ENCODE assay signal across 1 cellular context in the genomic region with DNA sequence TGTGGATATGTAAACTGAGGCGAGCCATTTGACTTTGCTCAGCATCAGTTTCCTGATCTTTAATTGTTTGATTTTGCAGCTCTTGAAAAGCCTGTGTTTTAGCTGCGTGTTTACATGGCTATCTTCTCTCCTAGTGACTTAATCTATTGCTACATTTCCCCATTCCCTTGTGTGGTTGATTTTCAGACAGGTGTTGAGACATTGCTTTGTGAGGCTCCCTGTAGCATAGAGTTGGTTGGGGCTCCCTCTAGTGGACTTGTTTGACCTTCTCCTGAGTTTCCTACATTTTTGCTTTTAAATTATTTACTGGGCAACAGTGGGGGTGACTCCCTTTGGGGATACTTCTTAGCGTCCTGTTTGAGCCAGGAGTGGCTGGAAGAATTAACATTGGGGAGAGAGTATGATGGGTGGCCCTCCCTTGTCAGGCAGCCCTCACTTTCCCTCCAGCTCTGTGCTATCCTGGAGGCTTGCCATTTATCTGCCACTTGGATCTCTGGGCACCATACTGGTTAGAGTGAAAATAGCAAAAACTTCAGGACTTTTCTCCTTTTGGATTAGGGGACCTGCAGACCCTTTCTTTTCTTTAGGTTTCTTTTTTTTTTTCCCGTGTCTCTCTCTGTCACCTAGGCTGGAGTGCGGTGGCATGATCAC.
A peak's percentile ranks its signal among the peaks of the same experiment; 100 is the strongest.
TF ChIP-seq lines count a peak whose summit lies in the region.

No MANE protein-coding gene starts in this region.

TF ChIP-seq in A549, 52 proteins besides CTCF, POLR2A, EP300 and RAD21:
- no peak for TF ChIP-seq HES2 (IDR thresholded peaks at IDR 0.05)
- TF ChIP-seq TP53 (CRISPR knock-in tag; IDR thresholded peaks at IDR 0.05): no peak
- peak in 1 of 2 experiments; percentile 46; a peak in 3 of 4 replicates for TF ChIP-seq CEBPB (IDR thresholded peaks at IDR 0.05)
- TF ChIP-seq CBX8 (IDR thresholded peaks at IDR 0.05): no peak
- TF ChIP-seq SMC3 (IDR thresholded peaks at IDR 0.05): peak; percentile 59
